In the genomic region with DNA sequence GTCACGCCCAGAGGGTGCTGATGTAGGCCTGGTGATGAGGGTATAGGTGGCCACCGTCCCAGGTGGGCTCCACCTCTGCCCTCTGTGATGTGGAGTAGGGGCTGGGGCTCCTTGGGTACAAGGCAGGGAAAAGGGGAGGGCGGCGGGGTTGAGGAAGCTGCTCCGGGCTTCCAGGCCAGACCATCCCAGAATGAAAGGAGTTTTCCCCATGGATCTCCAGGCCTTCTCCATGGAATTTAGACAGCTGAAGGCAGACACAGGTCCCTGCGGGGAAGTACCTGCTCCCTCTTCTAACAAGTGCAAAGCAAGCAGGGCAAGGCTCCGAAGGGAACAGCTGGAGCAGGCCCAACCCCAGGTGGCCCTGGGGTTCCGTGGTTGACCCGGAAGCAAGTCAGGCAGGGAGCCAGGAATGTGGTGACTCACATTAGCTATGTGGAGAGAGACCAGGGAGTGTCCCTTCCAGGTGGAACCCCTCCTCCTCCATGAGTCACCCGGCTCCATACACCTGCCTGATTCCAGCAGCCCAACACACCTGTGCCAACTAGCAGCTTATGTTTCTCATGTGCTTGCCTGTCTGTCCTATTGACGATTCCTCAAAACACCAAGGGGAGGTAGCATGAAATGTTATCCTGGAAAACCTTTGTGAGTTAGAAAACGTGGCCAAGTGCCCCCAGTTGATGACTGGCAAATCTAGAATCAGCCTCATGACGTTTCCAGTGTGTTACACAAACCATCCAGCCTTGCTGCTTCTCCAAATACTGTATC, we compare ENCODE assay signal across 1 cellular context.
TF ChIP-seq lines count a peak whose summit lies in the region.

No MANE protein-coding gene starts in this region.

TF ChIP-seq in K562, 482 proteins besides CTCF, POLR2A, EP300 and RAD21 (continued from another document and continues in another):
- TF ChIP-seq, protein P1, sequence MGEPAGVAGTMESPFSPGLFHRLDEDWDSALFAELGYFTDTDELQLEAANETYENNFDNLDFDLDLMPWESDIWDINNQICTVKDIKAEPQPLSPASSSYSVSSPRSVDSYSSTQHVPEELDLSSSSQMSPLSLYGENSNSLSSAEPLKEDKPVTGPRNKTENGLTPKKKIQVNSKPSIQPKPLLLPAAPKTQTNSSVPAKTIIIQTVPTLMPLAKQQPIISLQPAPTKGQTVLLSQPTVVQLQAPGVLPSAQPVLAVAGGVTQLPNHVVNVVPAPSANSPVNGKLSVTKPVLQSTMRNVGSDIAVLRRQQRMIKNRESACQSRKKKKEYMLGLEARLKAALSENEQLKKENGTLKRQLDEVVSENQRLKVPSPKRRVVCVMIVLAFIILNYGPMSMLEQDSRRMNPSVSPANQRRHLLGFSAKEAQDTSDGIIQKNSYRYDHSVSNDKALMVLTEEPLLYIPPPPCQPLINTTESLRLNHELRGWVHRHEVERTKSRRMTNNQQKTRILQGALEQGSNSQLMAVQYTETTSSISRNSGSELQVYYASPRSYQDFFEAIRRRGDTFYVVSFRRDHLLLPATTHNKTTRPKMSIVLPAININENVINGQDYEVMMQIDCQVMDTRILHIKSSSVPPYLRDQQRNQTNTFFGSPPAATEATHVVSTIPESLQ (CRISPR knock-in tag; IDR thresholded peaks at IDR 0.05), result no peak
- TF ChIP-seq BCL6 (CRISPR knock-in tag; IDR thresholded peaks at IDR 0.05) (no peak), ZNF124 (CRISPR knock-in tag; IDR thresholded peaks at IDR 0.05) (no peak), ZBED1 (IDR thresholded peaks at IDR 0.05) (no peak), FUS (optimal IDR thresholded peaks at IDR 0.05; ENCODE audit: low read depth, low read length) (no peak), PBX2 (CRISPR knock-in tag; IDR thresholded peaks at IDR 0.05; ENCODE audit: low read depth) (no peak), PBX2 (tag; conservative IDR thresholded peaks at IDR 0.05; ENCODE audit: low read depth) (no peak), NR1H2 (CRISPR knock-in tag; IDR thresholded peaks at IDR 0.05) (no peak), NR2C2 (CRISPR knock-in tag; IDR thresholded peaks at IDR 0.05) (peak; percentile 55; the same call in 1 of the 2 replicates), NR2C2 (tag; IDR thresholded peaks at IDR 0.05) (peak; percentile 80), ELF2 (CRISPR knock-in tag; IDR thresholded peaks at IDR 0.05) (no peak), JUN (IDR thresholded peaks at IDR 0.05; ENCODE audit: borderline replicate concordance, low read depth, low read length) (peak; percentile 97), JUN (CRISPR knock-in tag; IDR thresholded peaks at IDR 0.05; ENCODE audit: borderline replicate concordance) (0 out of 2 replicates have a peak, but pooled peaks have one; percentile 54), ZSCAN32 (CRISPR knock-in tag; IDR thresholded peaks at IDR 0.05) (no peak), ZFX (CRISPR knock-in tag; IDR thresholded peaks at IDR 0.05) (peak; percentile 86), CHCHD3 (CRISPR knock-in tag; IDR thresholded peaks at IDR 0.05) (no peak), GABPA (tag; conservative IDR thresholded peaks at IDR 0.05; ENCODE audit: low read depth) (no peak; the same call in 1 of the 2 replicates), ZBTB1 (CRISPR knock-in tag; IDR thresholded peaks at IDR 0.05; ENCODE audit: borderline replicate concordance, low read depth) (no peak), CCAR2 (IDR thresholded peaks at IDR 0.05; ENCODE audit: low read depth, low read length) (no peak), MTA1 (IDR thresholded peaks at IDR 0.05; ENCODE audit: borderline replicate concordance) (peak; percentile 75; the same call in 1 of the 2 replicates), TRIM24 (IDR thresholded peaks at IDR 0.05) (peak; percentile 68 to 89), BCOR (IDR thresholded peaks at IDR 0.05) (no peak), ZZZ3 (IDR thresholded peaks at IDR 0.05) (no peak), ZNF282 (CRISPR knock-in tag; IDR thresholded peaks at IDR 0.05) (no peak), MAZ (CRISPR knock-in tag; conservative IDR thresholded peaks at IDR 0.05 in 1 of 2, IDR thresholded peaks at IDR 0.05 in 1 of 2) (no peak; a peak in 1 of 4 replicates), L3MBTL2 (IDR thresholded peaks at IDR 0.05) (peak; percentile 20; the same call in 1 of the 2 replicates), TFAM (CRISPR knock-in tag; conservative IDR thresholded peaks at IDR 0.05) (no peak), ZKSCAN3 (CRISPR knock-in tag; IDR thresholded peaks at IDR 0.05) (no peak), CBFA2T2 (conservative IDR thresholded peaks at IDR 0.05) (peak; percentile 91), SMARCB1 (IDR thresholded peaks at IDR 0.05; ENCODE audit: insufficient read length, low read depth) (peak; percentile 84), TAF9B (IDR thresholded peaks at IDR 0.05; ENCODE audit: partially characterized antibody) (peak; percentile 78), ZNF76 (CRISPR knock-in tag; IDR thresholded peaks at IDR 0.05; ENCODE audit: borderline replicate concordance) (no peak), TCF3 (CRISPR knock-in tag; IDR thresholded peaks at IDR 0.05) (peak; percentile 63), TEAD2 (tag; IDR thresholded peaks at IDR 0.05) (peak; percentile 55; the same call in 1 of the 2 replicates), ELK3 (CRISPR knock-in tag; IDR thresholded peaks at IDR 0.05) (no peak), CREB1 (IDR thresholded peaks at IDR 0.05) (no peak; the same call in 1 of the 2 replicates), CREB1 (CRISPR knock-in tag; IDR thresholded peaks at IDR 0.05) (peak; percentile 34; the same call in 1 of the 2 replicates), ZNF146 (CRISPR knock-in tag; IDR thresholded peaks at IDR 0.05; ENCODE audit: unreplicated experiment) (no peak), EGR1 (conservative IDR thresholded peaks at IDR 0.05) (no peak), ARID1B (IDR thresholded peaks at IDR 0.05) (peak; percentile 84)
- TF ChIP-seq, protein P2, sequence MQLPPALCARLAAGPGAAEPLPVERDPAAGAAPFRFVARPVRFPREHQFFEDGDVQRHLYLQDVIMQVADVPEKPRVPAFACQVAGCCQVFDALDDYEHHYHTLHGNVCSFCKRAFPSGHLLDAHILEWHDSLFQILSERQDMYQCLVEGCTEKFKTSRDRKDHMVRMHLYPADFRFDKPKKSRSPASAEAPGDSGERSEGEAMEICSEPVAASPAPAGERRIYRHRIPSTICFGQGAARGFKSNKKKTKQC (CRISPR knock-in tag; IDR thresholded peaks at IDR 0.05), result no peak
- TF ChIP-seq, protein P3, sequence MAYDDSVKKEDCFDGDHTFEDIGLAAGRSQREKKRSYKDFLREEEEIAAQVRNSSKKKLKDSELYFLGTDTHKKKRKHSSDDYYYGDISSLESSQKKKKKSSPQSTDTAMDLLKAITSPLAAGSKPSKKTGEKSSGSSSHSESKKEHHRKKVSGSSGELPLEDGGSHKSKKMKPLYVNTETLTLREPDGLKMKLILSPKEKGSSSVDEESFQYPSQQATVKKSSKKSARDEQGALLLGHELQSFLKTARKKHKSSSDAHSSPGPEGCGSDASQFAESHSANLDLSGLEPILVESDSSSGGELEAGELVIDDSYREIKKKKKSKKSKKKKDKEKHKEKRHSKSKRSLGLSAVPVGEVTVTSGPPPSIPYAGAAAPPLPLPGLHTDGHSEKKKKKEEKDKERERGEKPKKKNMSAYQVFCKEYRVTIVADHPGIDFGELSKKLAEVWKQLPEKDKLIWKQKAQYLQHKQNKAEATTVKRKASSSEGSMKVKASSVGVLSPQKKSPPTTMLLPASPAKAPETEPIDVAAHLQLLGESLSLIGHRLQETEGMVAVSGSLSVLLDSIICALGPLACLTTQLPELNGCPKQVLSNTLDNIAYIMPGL (CRISPR knock-in tag; IDR thresholded peaks at IDR 0.05), result no peak
- TF ChIP-seq, protein P4, sequence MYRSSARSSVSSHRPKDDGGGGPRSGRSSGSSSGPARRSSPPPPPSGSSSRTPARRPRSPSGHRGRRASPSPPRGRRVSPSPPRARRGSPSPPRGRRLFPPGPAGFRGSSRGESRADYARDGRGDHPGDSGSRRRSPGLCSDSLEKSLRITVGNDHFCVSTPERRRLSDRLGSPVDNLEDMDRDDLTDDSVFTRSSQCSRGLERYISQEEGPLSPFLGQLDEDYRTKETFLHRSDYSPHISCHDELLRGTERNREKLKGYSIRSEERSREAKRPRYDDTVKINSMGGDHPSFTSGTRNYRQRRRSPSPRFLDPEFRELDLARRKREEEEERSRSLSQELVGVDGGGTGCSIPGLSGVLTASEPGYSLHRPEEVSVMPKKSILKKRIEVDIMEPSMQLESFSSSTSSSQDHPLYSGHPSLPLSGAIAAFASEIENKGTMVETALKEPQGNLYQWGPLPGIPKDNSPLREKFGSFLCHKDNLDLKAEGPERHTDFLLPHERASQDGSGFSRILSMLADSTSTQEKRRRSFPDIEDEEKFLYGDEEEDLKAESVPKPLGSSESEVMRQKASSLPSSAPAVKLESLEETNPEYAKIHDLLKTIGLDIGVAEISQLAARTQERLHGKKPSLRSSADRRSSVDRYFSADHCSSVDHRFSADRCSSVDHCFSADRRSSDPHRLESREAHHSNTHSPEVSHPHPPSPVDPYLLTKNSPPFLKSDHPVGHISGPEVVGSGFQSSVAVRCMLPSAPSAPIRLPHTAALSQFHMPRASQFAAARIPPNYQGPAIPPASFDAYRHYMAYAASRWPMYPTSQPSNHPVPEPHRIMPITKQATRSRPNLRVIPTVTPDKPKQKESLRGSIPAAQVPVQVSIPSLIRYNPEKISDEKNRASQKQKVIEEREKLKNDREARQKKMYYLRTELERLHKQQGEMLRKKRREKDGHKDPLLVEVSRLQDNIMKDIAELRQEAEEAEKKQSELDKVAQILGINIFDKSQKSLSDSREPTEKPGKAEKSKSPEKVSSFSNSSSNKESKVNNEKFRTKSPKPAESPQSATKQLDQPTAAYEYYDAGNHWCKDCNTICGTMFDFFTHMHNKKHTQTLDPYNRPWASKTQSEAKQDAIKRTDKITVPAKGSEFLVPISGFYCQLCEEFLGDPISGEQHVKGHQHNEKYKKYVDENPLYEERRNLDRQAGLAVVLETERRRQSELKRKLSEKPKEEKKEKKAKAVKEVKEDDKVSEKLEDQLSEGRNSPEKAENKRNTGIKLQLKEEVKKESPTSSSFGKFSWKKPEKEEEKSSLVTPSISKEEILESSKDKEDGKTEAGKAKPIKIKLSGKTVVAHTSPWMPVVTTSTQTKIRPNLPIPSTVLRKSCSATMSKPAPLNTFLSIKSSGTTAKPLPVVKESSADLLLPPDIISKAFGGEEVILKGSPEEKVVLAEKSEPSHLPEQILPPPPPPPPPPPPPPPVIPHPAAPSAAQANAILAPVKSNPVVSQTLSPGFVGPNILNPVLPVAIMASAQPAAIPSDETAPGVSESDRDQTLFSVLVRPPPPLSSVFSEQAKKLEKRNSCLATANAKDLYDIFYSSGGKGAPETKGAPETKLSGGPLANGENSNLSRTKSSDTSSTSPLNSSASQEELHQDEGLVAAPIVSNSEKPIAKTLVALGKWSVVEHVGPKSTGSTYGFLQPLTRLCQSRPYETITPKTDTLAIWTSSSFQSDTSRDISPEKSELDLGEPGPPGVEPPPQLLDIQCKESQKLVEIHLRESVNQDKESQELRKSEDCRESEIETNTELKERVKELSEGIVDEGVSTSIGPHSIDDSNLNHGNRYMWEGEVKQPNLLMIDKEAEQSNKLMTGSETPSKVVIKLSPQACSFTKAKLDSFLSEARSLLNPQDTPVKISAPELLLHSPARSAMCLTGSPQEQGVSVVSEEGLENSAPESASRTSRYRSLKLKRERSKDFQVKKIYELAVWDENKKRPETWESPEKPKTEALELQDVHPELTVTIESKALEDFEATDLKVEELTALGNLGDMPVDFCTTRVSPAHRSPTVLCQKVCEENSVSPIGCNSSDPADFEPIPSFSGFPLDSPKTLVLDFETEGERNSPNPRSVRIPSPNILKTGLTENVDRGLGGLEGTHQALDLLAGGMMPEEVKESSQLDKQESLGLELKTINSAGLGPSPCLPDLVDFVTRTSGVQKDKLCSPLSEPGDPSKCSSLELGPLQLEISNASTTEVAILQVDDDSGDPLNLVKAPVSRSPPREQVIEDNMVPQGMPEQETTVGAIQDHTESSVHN (IDR thresholded peaks at IDR 0.05; ENCODE audit: borderline replicate concordance in 1 of 2, low read depth in 1 of 2), result peak in 1 of 2 experiments; percentile 80; a peak in 2 of 4 replicates
- TF ChIP-seq, protein P5, sequence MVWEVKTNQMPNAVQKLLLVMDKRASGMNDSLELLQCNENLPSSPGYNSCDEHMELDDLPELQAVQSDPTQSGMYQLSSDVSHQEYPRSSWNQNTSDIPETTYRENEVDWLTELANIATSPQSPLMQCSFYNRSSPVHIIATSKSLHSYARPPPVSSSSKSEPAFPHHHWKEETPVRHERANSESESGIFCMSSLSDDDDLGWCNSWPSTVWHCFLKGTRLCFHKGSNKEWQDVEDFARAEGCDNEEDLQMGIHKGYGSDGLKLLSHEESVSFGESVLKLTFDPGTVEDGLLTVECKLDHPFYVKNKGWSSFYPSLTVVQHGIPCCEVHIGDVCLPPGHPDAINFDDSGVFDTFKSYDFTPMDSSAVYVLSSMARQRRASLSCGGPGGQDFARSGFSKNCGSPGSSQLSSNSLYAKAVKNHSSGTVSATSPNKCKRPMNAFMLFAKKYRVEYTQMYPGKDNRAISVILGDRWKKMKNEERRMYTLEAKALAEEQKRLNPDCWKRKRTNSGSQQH (CRISPR knock-in tag; IDR thresholded peaks at IDR 0.05), result no peak
- TF ChIP-seq, protein P6, sequence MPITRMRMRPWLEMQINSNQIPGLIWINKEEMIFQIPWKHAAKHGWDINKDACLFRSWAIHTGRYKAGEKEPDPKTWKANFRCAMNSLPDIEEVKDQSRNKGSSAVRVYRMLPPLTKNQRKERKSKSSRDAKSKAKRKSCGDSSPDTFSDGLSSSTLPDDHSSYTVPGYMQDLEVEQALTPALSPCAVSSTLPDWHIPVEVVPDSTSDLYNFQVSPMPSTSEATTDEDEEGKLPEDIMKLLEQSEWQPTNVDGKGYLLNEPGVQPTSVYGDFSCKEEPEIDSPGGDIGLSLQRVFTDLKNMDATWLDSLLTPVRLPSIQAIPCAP (CRISPR knock-in tag; IDR thresholded peaks at IDR 0.05; ENCODE audit: borderline replicate concordance), result 0 out of 2 replicates have a peak, but pooled peaks have one; percentile 46
